In genomic region chr19:30332445-30333234, GRCh38 we compare ENCODE assay signal across 39 cellular contexts. TPM values are rescaled to one million over a fixed set of nuclear protein-coding genes. Genes with fewer than 3 reads are reported as not detected.
"Had no signal": no experiment of that assay in that cellular context is flagged by ENCODE, and none has a peak within 500 bp of the region (broad histone marks: within the 10 kb centered on the region; RNA-seq: fewer than 3 reads in every experiment).

No MANE protein-coding gene starts in this region.

- H3K27me3 ChIP-seq: ascending aorta, breast epithelium, cardiac muscle cell, colonic mucosa, esophagus squamous epithelium had no signal

- H3K27ac ChIP-seq: ascending aorta, breast epithelium, cardiac muscle cell, colonic mucosa, epithelial cell of prostate, esophagus squamous epithelium, gastroesophageal sphincter, WERI-Rb-1 had no signal

- H3K36me3 Mint-ChIP-seq: activated CD8-positive, alpha-beta memory T cell treated with anti-CD3 and anti-CD28 coated beads, Interleukin-2, amount 10 ng/mL, durations not matched to agents 7 days and 5 days; activated naive CD4-positive, alpha-beta T cell treated with anti-CD3 and anti-CD28 coated beads, Interleukin-2, amount 10 ng/mL, durations not matched to agents 7 days and 5 days; activated naive CD4-positive, alpha-beta T cell treated with anti-CD3 and anti-CD28 coated beads, Interleukin-2, amount 50 U/mL, for 72 hours; activated naive CD8-positive, alpha-beta T cell treated with anti-CD3 and anti-CD28 coated beads, Interleukin-2, amount 10 ng/mL, durations not matched to agents 7 days and 5 days had no signal

- H3K4me1 ChIP-seq: ascending aorta, breast epithelium, colonic mucosa, esophagus squamous epithelium, gastroesophageal sphincter had no signal

- DNase-seq: activated B cell treated with CpG ODN at 0.5 μM for 24 hours; activated CD4-positive, alpha-beta T cell treated with anti-CD3 and anti-CD28 coated beads for 48 hours; activated CD4-positive, alpha-beta T cell treated with anti-CD3 and anti-CD28 coated beads, Interleukin-2, amount 50 U/mL, for 1 hour; activated CD4-positive, alpha-beta T cell treated with anti-CD3 and anti-CD28 coated beads, Interleukin-2, amount 50 U/mL, for 48 hours; activated CD8-positive, alpha-beta memory T cell treated with anti-CD3 and anti-CD28 coated beads, Interleukin-2, amount 10 ng/mL, durations not matched to agents 7 days and 5 days; activated CD8-positive, alpha-beta memory T cell treated with anti-CD3 and anti-CD28 coated beads, Interleukin-2, amount 50 U/mL, for 4 hours; activated CD8-positive, alpha-beta T cell treated with anti-CD3 and anti-CD28 coated beads for 36 hours; activated gamma-delta T cell; activated naive CD4-positive, alpha-beta T cell; activated naive CD4-positive, alpha-beta T cell treated with anti-CD3 and anti-CD28 coated beads, Interleukin-2, amount 10 ng/mL, durations not matched to agents 7 days and 5 days; activated naive CD8-positive, alpha-beta T cell treated with anti-CD3 and anti-CD28 coated beads, Interleukin-2, amount 10 ng/mL, durations not matched to agents 7 days and 5 days; activated T-cell treated with anti-CD3 and anti-CD28 coated beads for 4 hours; activated T-cell treated with anti-CD3 and anti-CD28 coated beads, Interleukin-2, amount 50 U/mL, for 24 hours; activated T-cell treated with anti-CD3 and anti-CD28 coated beads, Interleukin-2, amount 50 U/mL, for 72 hours; central memory CD4-positive, alpha-beta T cell; cerebellar nuclear complex; colonic mucosa; effector memory CD4-positive, alpha-beta T cell; esophagus squamous epithelium; foreskin melanocyte; T-helper 1 cell; T-helper 17 cell; T1000; WERI-Rb-1 had no signal

- H3K4me1 Mint-ChIP-seq: activated B cell treated with CpG ODN at 0.5 μM for 24 hours; activated CD8-positive, alpha-beta memory T cell treated with anti-CD3 and anti-CD28 coated beads, Interleukin-2, amount 10 ng/mL, durations not matched to agents 7 days and 5 days; activated naive CD4-positive, alpha-beta T cell treated with anti-CD3 and anti-CD28 coated beads, Interleukin-2, amount 10 ng/mL, durations not matched to agents 7 days and 5 days; activated naive CD8-positive, alpha-beta T cell treated with anti-CD3 and anti-CD28 coated beads, Interleukin-2, amount 10 ng/mL, durations not matched to agents 7 days and 5 days; brain; T-helper 17 cell had no signal

- ATAC-seq: activated CD4-positive, CD25-positive, alpha-beta regulatory T cell treated with anti-CD3 and anti-CD28 coated beads, Interleukin-2, amount 50 U/mL, for 24 hours; activated CD8-positive, alpha-beta memory T cell treated with anti-CD3 and anti-CD28 coated beads, Interleukin-2, amount 10 ng/mL, durations not matched to agents 7 days and 5 days; activated CD8-positive, alpha-beta T cell treated with anti-CD3 and anti-CD28 coated beads for 36 hours; activated naive CD4-positive, alpha-beta T cell treated with anti-CD3 and anti-CD28 coated beads, Interleukin-2, amount 50 U/mL, for 72 hours; activated T-cell treated with anti-CD3 and anti-CD28 coated beads, Interleukin-2, amount 50 U/mL, for 72 hours; gastroesophageal sphincter; T-helper 17 cell had no signal

- H3K9me3 ChIP-seq: ascending aorta, breast epithelium, colonic mucosa, esophagus squamous epithelium, gastroesophageal sphincter had no signal

- H3K9me3 Mint-ChIP-seq: activated B cell treated with CpG ODN at 0.5 μM for 24 hours; activated CD8-positive, alpha-beta T cell treated with anti-CD3 and anti-CD28 coated beads for 36 hours; activated naive CD4-positive, alpha-beta T cell treated with anti-CD3 and anti-CD28 coated beads, Interleukin-2, amount 10 ng/mL, durations not matched to agents 7 days and 5 days; activated naive CD4-positive, alpha-beta T cell treated with anti-CD3 and anti-CD28 coated beads, Interleukin-2, amount 50 U/mL, for 72 hours; activated naive CD8-positive, alpha-beta T cell treated with anti-CD3 and anti-CD28 coated beads, Interleukin-2, amount 10 ng/mL, durations not matched to agents 7 days and 5 days; activated T-cell treated with anti-CD3 and anti-CD28 coated beads, Interleukin-2, amount 50 U/mL, for 24 hours; activated T-cell treated with anti-CD3 and anti-CD28 coated beads, Interleukin-2, amount 50 U/mL, for 72 hours; brain; dendritic cell treated with granulocyte-macrophage colony-stimulating factor and Interleukin-4, amounts not matched to agents 40 ng/mL and 50 ng/mL, for 4 days; T-helper 2 cell treated with Interferon-gamma antibody and Interleukin-4, amounts not matched to agents 5 μg/mL and 100 μg/mL, for 36 hours had no signal

- H3K4me3 ChIP-seq: ascending aorta, breast epithelium, cardiac muscle cell, colonic mucosa, dorsolateral prefrontal cortex, esophagus squamous epithelium, gastroesophageal sphincter had no signal

- H3K4me3 Mint-ChIP-seq: activated B cell treated with CpG ODN at 0.5 μM for 24 hours; activated CD8-positive, alpha-beta memory T cell treated with anti-CD3 and anti-CD28 coated beads, Interleukin-2, amount 10 ng/mL, durations not matched to agents 7 days and 5 days; activated CD8-positive, alpha-beta T cell treated with anti-CD3 and anti-CD28 coated beads for 36 hours; activated naive CD4-positive, alpha-beta T cell treated with anti-CD3 and anti-CD28 coated beads, Interleukin-2, amount 10 ng/mL, durations not matched to agents 7 days and 5 days; activated naive CD8-positive, alpha-beta T cell treated with anti-CD3 and anti-CD28 coated beads, Interleukin-2, amount 10 ng/mL, durations not matched to agents 7 days and 5 days; activated T-cell treated with anti-CD3 and anti-CD28 coated beads, Interleukin-2, amount 50 U/mL, for 24 hours; activated T-cell treated with anti-CD3 and anti-CD28 coated beads, Interleukin-2, amount 50 U/mL, for 72 hours; brain; dendritic cell treated with granulocyte-macrophage colony-stimulating factor and Interleukin-4, amounts not matched to agents 40 ng/mL and 50 ng/mL, for 4 days; T-helper 17 cell; T-helper 2 cell treated with Interferon-gamma antibody and Interleukin-4, amounts not matched to agents 5 μg/mL and 100 μg/mL, for 36 hours had no signal

- H3K27me3 Mint-ChIP-seq: activated B cell treated with CpG ODN at 0.5 μM for 24 hours; activated CD8-positive, alpha-beta memory T cell treated with anti-CD3 and anti-CD28 coated beads, Interleukin-2, amount 10 ng/mL, durations not matched to agents 7 days and 5 days; activated CD8-positive, alpha-beta T cell treated with anti-CD3 and anti-CD28 coated beads for 36 hours; activated naive CD4-positive, alpha-beta T cell treated with anti-CD3 and anti-CD28 coated beads, Interleukin-2, amount 10 ng/mL, durations not matched to agents 7 days and 5 days; activated T-cell treated with anti-CD3 and anti-CD28 coated beads, Interleukin-2, amount 50 U/mL, for 24 hours; brain; T-helper 17 cell had no signal

- H3K36me3 ChIP-seq: ascending aorta, breast epithelium, cardiac muscle cell, colonic mucosa, esophagus squamous epithelium, gastroesophageal sphincter, WERI-Rb-1 had no signal

- H3K27ac Mint-ChIP-seq: activated B cell treated with CpG ODN at 0.5 μM for 24 hours; activated CD8-positive, alpha-beta memory T cell treated with anti-CD3 and anti-CD28 coated beads, Interleukin-2, amount 10 ng/mL, durations not matched to agents 7 days and 5 days; activated CD8-positive, alpha-beta T cell treated with anti-CD3 and anti-CD28 coated beads for 36 hours; activated naive CD4-positive, alpha-beta T cell treated with anti-CD3 and anti-CD28 coated beads, Interleukin-2, amount 10 ng/mL, durations not matched to agents 7 days and 5 days; activated naive CD4-positive, alpha-beta T cell treated with anti-CD3 and anti-CD28 coated beads, Interleukin-2, amount 50 U/mL, for 72 hours; activated naive CD8-positive, alpha-beta T cell treated with anti-CD3 and anti-CD28 coated beads, Interleukin-2, amount 10 ng/mL, durations not matched to agents 7 days and 5 days; activated T-cell treated with anti-CD3 and anti-CD28 coated beads, Interleukin-2, amount 50 U/mL, for 24 hours; activated T-cell treated with anti-CD3 and anti-CD28 coated beads, Interleukin-2, amount 50 U/mL, for 72 hours; brain; dendritic cell treated with granulocyte-macrophage colony-stimulating factor and Interleukin-4, amounts not matched to agents 40 ng/mL and 50 ng/mL, for 4 days; T-helper 17 cell; T-helper 2 cell treated with Interferon-gamma antibody and Interleukin-4, amounts not matched to agents 5 μg/mL and 100 μg/mL, for 36 hours had no signal

RNA-seq across cellular contexts. Expression of gene ZNF536, which starts 39.5 kb away (rescaled TPM):
- total RNA-seq: activated B cell treated with CpG ODN at 0.5 μM for 24 hours; activated CD8-positive, alpha-beta memory T cell treated with anti-CD3 and anti-CD28 coated beads for 36 hours; activated CD8-positive, alpha-beta memory T cell treated with anti-CD3 and anti-CD28 coated beads, Interleukin-2, amount 10 ng/mL, durations not matched to agents 7 days and 5 days; activated CD8-positive, alpha-beta T cell treated with anti-CD3 and anti-CD28 coated beads for 36 hours; activated naive CD4-positive, alpha-beta T cell treated with anti-CD3 and anti-CD28 coated beads, Interleukin-2, amount 50 U/mL, for 72 hours; activated naive CD8-positive, alpha-beta T cell treated with anti-CD3 and anti-CD28 coated beads, Interleukin-2, amount 10 ng/mL, durations not matched to agents 7 days and 5 days; ascending aorta; endothelial cell of umbilical vein; fibroblast of villous mesenchyme; glomerular endothelial cell; T-helper 17 cell had no signal
